8 cellular contexts compared by ENCODE assay signal in genomic region chr11:61967177-61967923, GRCh38. TPM values are rescaled to one million over a fixed set of nuclear protein-coding genes. Genes with fewer than 3 reads are reported as not detected.
DNase-seq lines count a peak whose midpoint lies in the region; ATAC-seq, FAIRE-seq and TF ChIP-seq lines count a peak whose summit lies in the region.

Gene FTH1 (minus strand): TSS chr11:61967634. CDS start chr11:61967425, 209 bp downstream.

- peak within 1 kb of the TSS; percentile 95 for H3K27ac ChIP-seq in right cardiac atrium (ENCODE audit: low read length)
- peak within 1 kb of the TSS; percentile 95 for H3K27ac ChIP-seq in rectal smooth muscle tissue (ENCODE audit: low read depth, low read length)
- H3K27ac ChIP-seq in vagina = peak within 1 kb of the TSS; percentile 99

- H3K4me3 ChIP-seq in right cardiac atrium (ENCODE audit: low read length) = peak within 1 kb of the TSS; percentile 96
- peak within 1 kb of the TSS; percentile 89 for H3K4me3 ChIP-seq in rectal smooth muscle tissue (ENCODE audit: low read length)
- H3K4me3 ChIP-seq in vagina = peak within 1 kb of the TSS; percentile 73 to 81

- peaks cover 11% of the 10 kb centered on the region for H3K36me3 ChIP-seq in rectal smooth muscle tissue (ENCODE audit: control insufficient read depth, insufficient read depth, low read length)
- H3K36me3 ChIP-seq in vagina = peaks cover 0 to 30% of the 10 kb centered on the region in 2 donors

- H3K27me3 Mint-ChIP-seq in T-helper 2 cell treated with Interferon-gamma antibody and Interleukin-4, amounts not matched to agents 5 μg/mL and 100 μg/mL, for 36 hours (ENCODE audit: low read depth) = no peaks in the 10 kb centered on the region

- peak; percentile 57 for ATAC-seq in HG02852 (IDR thresholded peaks at IDR 0.05; ENCODE audit: unreplicated experiment)
- peak; percentile 83 to 86 for ATAC-seq in right cardiac atrium

- peak within 1 kb of the TSS; percentile 95 for H3K4me3 Mint-ChIP-seq in T-helper 2 cell treated with Interferon-gamma antibody and Interleukin-4, amounts not matched to agents 5 μg/mL and 100 μg/mL, for 36 hours

- peak within 1 kb of the TSS; percentile 75 for H3K9ac ChIP-seq in rectal smooth muscle tissue (ENCODE audit: low read length)

- no peak for TF ChIP-seq CTCF in vagina (IDR thresholded peaks at IDR 0.05)

- WGBS in right cardiac atrium = 2% methylated on average over 89 of the region's 89 CpGs

- peaks cover 25% of the 10 kb centered on the region for H3K4me1 ChIP-seq in right cardiac atrium (ENCODE audit: control insufficient read depth, insufficient read depth, low read length)
- peaks cover 21% of the 10 kb centered on the region for H3K4me1 ChIP-seq in rectal smooth muscle tissue (ENCODE audit: control insufficient read depth, insufficient read depth, low read length)
- peaks cover 80% of the 10 kb centered on the region for H3K4me1 ChIP-seq in vagina

- H3K36me3 Mint-ChIP-seq in T-helper 2 cell treated with Interferon-gamma antibody and Interleukin-4, amounts not matched to agents 5 μg/mL and 100 μg/mL, for 36 hours (ENCODE audit: low read depth) = peaks cover 36% of the 10 kb centered on the region

- intact Hi-C loops in right cardiac atrium (cut with DNase I) = no loop called here
- intact Hi-C loops in vagina (cut with DNase I) = no loop called here

- TF ChIP-seq POLR2A in GM12892 (IDR thresholded peaks at IDR 0.05; ENCODE audit: low read depth, low read length) (peak; percentile 86), vagina (IDR thresholded peaks at IDR 0.05) (peak in 1 of 2 donors; percentile 98)

- peaks cover 56% of the 10 kb centered on the region for H3K4me1 Mint-ChIP-seq in T-helper 2 cell treated with Interferon-gamma antibody and Interleukin-4, amounts not matched to agents 5 μg/mL and 100 μg/mL, for 36 hours (ENCODE audit: low read depth)

- H3K9me3 Mint-ChIP-seq in T-helper 2 cell treated with Interferon-gamma antibody and Interleukin-4, amounts not matched to agents 5 μg/mL and 100 μg/mL, for 36 hours = no peaks in the 10 kb centered on the region

- FAIRE-seq in GM12892 (lab: Jason Lieb, UNC) = peak; percentile 38

- no peaks in the 10 kb centered on the region for H3K27me3 ChIP-seq in right cardiac atrium (ENCODE audit: control insufficient read depth, insufficient read depth)
- no peaks in the 10 kb centered on the region for H3K27me3 ChIP-seq in rectal smooth muscle tissue (ENCODE audit: control insufficient read depth, insufficient read depth, low read length)
- H3K27me3 ChIP-seq in vagina = no peaks in the 10 kb centered on the region

- H3K9me3 ChIP-seq in right cardiac atrium (ENCODE audit: control insufficient read depth, low read length) (no peaks in the 10 kb centered on the region), vagina (no peaks in the 10 kb centered on the region)

- peak; percentile 79 for DNase-seq in GM12892 (ENCODE audit: insufficient read length)
- peak; percentile 14 for DNase-seq in NCI-H1694 (lab: John Stamatoyannopoulos, UW)
- DNase-seq in T-helper 2 cell treated with Interferon-gamma antibody and Interleukin-4, amounts not matched to agents 5 μg/mL and 100 μg/mL, for 36 hours (ENCODE audit: low spot score) = peak; percentile 86
- peak; percentile 38 to 96 (median 90) for DNase-seq in anterior cingulate cortex (lab: John Stamatoyannopoulos, UW)
- peak; percentile 93 to 98 (median 97) for DNase-seq in right cardiac atrium
- peak in 1 of 2 donors; percentile 93 for DNase-seq in vagina (ENCODE audit: extremely low spot score in 2 of 2)

- peak within 1 kb of the TSS; percentile 95 for H3K27ac Mint-ChIP-seq in T-helper 2 cell treated with Interferon-gamma antibody and Interleukin-4, amounts not matched to agents 5 μg/mL and 100 μg/mL, for 36 hours

RNA-seq across cellular contexts. Expression of gene FTH1, which starts in this region (rescaled TPM):
- polyA plus RNA-seq in GM12892 (2012; ENCODE audit: missing spikeins) = 1,700 TPM
- total RNA-seq in right cardiac atrium = 1,000 to 10,000 TPM; 2,632 to 3,447 (median 3,097) TPM
- 3,090 TPM for polyA plus RNA-seq in right cardiac atrium
- 2,421 TPM for total RNA-seq in vagina
